Comparison of ENCODE assay signal across 8 cellular contexts in genomic region chr3:31531465-31531991, GRCh38. TPM values are rescaled to one million over a fixed set of nuclear protein-coding genes. Genes with fewer than 3 reads are reported as not detected.
A peak's percentile ranks its signal among the peaks of the same experiment; 100 is the strongest.
DNase-seq lines count a peak whose midpoint lies in the region; ATAC-seq and TF ChIP-seq lines count a peak whose summit lies in the region.

No MANE protein-coding gene starts in this region.

- H3K9ac ChIP-seq in BLaER1 (peak overlapping the region; percentile 99), HUES64 (ENCODE audit: low read depth, low read length) (peak overlapping the region; percentile 98)

- H3K4me3 ChIP-seq in BLaER1 (peak overlapping the region; percentile 98), HUES64 (ENCODE audit: low read length) (peak overlapping the region; percentile 85), right lobe of liver (peak overlapping the region; percentile 74 to 93 (median 89)), upper lobe of right lung (peak overlapping the region; percentile 81)

- H3K4me1 ChIP-seq in BLaER1, result peaks cover 25% of the 10 kb centered on the region
- peaks cover 28% of the 10 kb centered on the region for H3K4me1 ChIP-seq in HUES64 (ENCODE audit: insufficient read depth, low read length)
- peaks cover 0 to 25% (median 11%) of the 10 kb centered on the region in 4 donors for H3K4me1 ChIP-seq in right lobe of liver
- H3K4me1 ChIP-seq in upper lobe of right lung, result peaks cover 34% of the 10 kb centered on the region

- H3K27ac ChIP-seq in BLaER1 (peak overlapping the region; percentile 99), HUES64 (ENCODE audit: low read depth, low read length) (peak overlapping the region; percentile 99), adipose tissue (ENCODE audit: low read depth, low read length) (peak overlapping the region; percentile 31), right lobe of liver (peak overlapping the region; percentile 86 to 98 (median 89)), upper lobe of right lung (peak overlapping the region; percentile 98)

- H4K20me1 ChIP-seq in BLaER1, result peaks cover 37% of the 10 kb centered on the region

- H3K4me2 ChIP-seq in BLaER1, result peak overlapping the region; percentile 81

- ATAC-seq in right lobe of liver (no peak), upper lobe of right lung (no peak), HG03442 (IDR thresholded peaks at IDR 0.05; ENCODE audit: unreplicated experiment) (no peak)

- intact Hi-C loops in right lobe of liver (cut with DNase I), result no loop called here
- intact Hi-C loops in upper lobe of right lung (cut with DNase I), result no loop called here

- H3K9me3 ChIP-seq in BLaER1, result no peaks in the 10 kb centered on the region; the same call in 1 of the 2 replicates
- H3K9me3 ChIP-seq in HUES64 (ENCODE audit: insufficient read depth, low read depth, low read length), result no peaks in the 10 kb centered on the region
- H3K9me3 ChIP-seq in right lobe of liver, result no peaks in the 10 kb centered on the region
- no peaks in the 10 kb centered on the region for H3K9me3 ChIP-seq in upper lobe of right lung

- DNase-seq in right lobe of liver (no peak), upper lobe of right lung (no peak), GF-D8 (lab: John Stamatoyannopoulos, UW) (no peak), amniotic stem cell (lab: John Stamatoyannopoulos, UW) (no peak)

- TF ChIP-seq POLR2A in right lobe of liver (IDR thresholded peaks at IDR 0.05), result no peak

- under 1% methylated on average over 26 of the region's 31 CpGs for WGBS in HUES64
- WGBS in adipose tissue, 3 donors, result 0 to 1% (median 1%) methylated on average over 31 of the region's 31 CpGs
- WGBS in right lobe of liver (ENCODE audit: insufficient coverage, low coverage, low lambda C conversion rate, missing lambda C conversion rate), result under 1% methylated on average over 31 of the region's 31 CpGs

- H3K27me3 ChIP-seq in BLaER1 (no peaks in the 10 kb centered on the region), HUES64 (ENCODE audit: insufficient read depth, low read length) (no peaks in the 10 kb centered on the region), right lobe of liver (no peaks in the 10 kb centered on the region), upper lobe of right lung (no peaks in the 10 kb centered on the region)

- TF ChIP-seq CTCF in right lobe of liver (IDR thresholded peaks at IDR 0.05) (no peak), upper lobe of right lung (IDR thresholded peaks at IDR 0.05) (peak; percentile 21)

- H3K36me3 ChIP-seq in BLaER1 (no peaks in the 10 kb centered on the region), HUES64 (ENCODE audit: insufficient read depth, low read length) (no peaks in the 10 kb centered on the region), right lobe of liver (no peaks in the 10 kb centered on the region), upper lobe of right lung (no peaks in the 10 kb centered on the region)

RNA-seq across cellular contexts. Expression of gene STT3B, which starts 1.2 kb away (rescaled TPM):
- 103 TPM for polyA plus RNA-seq in HUES64 (2013, experiment 1 of 2)
- 129 TPM for polyA plus RNA-seq in HUES64 (2013, experiment 2 of 2)
- 10 to 100 TPM; 26.1 to 33.9 (median 29.0) TPM for polyA plus RNA-seq in adipose tissue
- total RNA-seq in right lobe of liver, result 10 to 100 TPM; 53.8 to 70.9 (median 65.1) TPM
- total RNA-seq in upper lobe of right lung, result 129 TPM

Comparison
In these comparisons a context has a peak if more than half of its experiments do, and no peak if none do; other contexts are left out.
1. H3K27ac ChIP-seq: peak in every context shown above with its lines; median percentile 99 in BLaER1; 99 in HUES64; 98 in upper lobe of right lung; 89 in right lobe of liver; 31 in adipose tissue.